9 cellular contexts compared by ENCODE assay signal in the genomic region with DNA sequence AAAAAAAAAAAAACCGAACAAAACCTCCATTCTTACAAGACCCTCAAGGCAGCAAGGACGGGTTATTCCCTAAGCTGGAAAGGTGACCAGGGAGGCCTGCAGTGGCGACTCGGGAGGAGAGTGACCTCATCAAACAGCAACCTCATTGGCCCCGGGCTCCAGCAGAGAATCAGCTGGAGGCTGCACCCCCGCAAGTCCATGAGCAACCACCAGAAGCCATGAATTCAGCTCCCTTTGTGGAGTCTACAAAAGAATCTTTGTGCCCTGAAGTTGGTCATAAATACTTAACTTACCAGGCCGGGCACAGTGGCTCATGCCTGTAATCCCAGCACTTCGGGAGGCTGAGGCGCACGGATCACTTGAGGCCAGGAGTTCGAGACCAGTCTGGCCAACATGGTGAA.
A peak's percentile ranks its signal among the peaks of the same experiment; 100 is the strongest.
DNase-seq lines count a peak whose midpoint lies in the region; ATAC-seq, FAIRE-seq and TF ChIP-seq lines count a peak whose summit lies in the region.
"Had no signal": no experiment of that assay in that cellular context is flagged by ENCODE, and none has a peak within 500 bp of the region (broad histone marks: within the 10 kb centered on the region; RNA-seq: fewer than 3 reads in every experiment).

No MANE protein-coding gene starts in this region.

- POLR2A ChIA-PET in AG04450 (lab: Yijun Ruan, JAX) (interaction anchor here (0.6 to 0.8 kb wide), 2 partner anchors 10 to 654 kb away, joined by 4 read pairs; no protein-coding TSS in a partner anchor), HEK293T (lab: Yijun Ruan, JAX) (interaction anchor here (0.6 to 0.9 kb wide), 2 partner anchors 9 to 292 kb away, joined by 3 read pairs; no protein-coding TSS in a partner anchor)

- H3K36me3 ChIP-seq in muscle layer of duodenum (ENCODE audit: control insufficient read depth in 1 of 2, insufficient read depth in 2 of 2, low read length in 2 of 2): peaks cover 5 to 12% of the 10 kb centered on the region in 2 donors
- no peaks in the 10 kb centered on the region for H3K36me3 ChIP-seq in small intestine (ENCODE audit: control insufficient read depth in 2 of 2, insufficient read depth in 2 of 2, low read length in 2 of 2)

- peak overlapping the region; percentile 94 for H3K27ac Mint-ChIP-seq in central memory CD8-positive, alpha-beta T cell (ENCODE audit: low read depth)

- H3K27me3 ChIP-seq in AG04450 (ENCODE audit: control insufficient read depth, insufficient read depth, low read length) (no peaks in the 10 kb centered on the region), muscle layer of duodenum (ENCODE audit: low read depth, low read length) (no peaks in the 10 kb centered on the region), small intestine (ENCODE audit: control insufficient read depth in 2 of 2, insufficient read depth in 2 of 2, low read length in 2 of 2) (no peaks in the 10 kb centered on the region)

- peak overlapping the region; percentile 91 for H3K27ac ChIP-seq in AG04450 (ENCODE audit: low read depth, low read length)
- H3K27ac ChIP-seq in muscle layer of duodenum (ENCODE audit: low read length): peak overlapping the region; percentile 39
- H3K27ac ChIP-seq in small intestine (ENCODE audit: low read depth in 1 of 2, low read length in 1 of 2): peak overlapping the region in 1 of 2 donors; percentile 62

- no peak overlapping the region for H3K4me3 Mint-ChIP-seq in central memory CD8-positive, alpha-beta T cell

- no peak for ATAC-seq in central memory CD8-positive, alpha-beta T cell (replicated peaks; ENCODE audit: extremely low read depth, poor library complexity, severe bottlenecking)
- no peak for ATAC-seq in HG03439 (IDR thresholded peaks at IDR 0.05; ENCODE audit: unreplicated experiment)
- ATAC-seq in HG03571 (IDR thresholded peaks at IDR 0.05; ENCODE audit: unreplicated experiment): no peak
- ATAC-seq in HG03139 (IDR thresholded peaks at IDR 0.05; ENCODE audit: unreplicated experiment): no peak

- no peaks in the 10 kb centered on the region for H3K9me3 Mint-ChIP-seq in central memory CD8-positive, alpha-beta T cell

- 77 to 79% (median 78%) methylated on average over 11 of the region's 11 CpGs for WGBS in small intestine, 3 donors

- no peak for FAIRE-seq in small intestine (lab: Jason Lieb, UNC)
- FAIRE-seq: bronchial epithelial cell had no signal

- peaks cover 13% of the 10 kb centered on the region for H3K27me3 Mint-ChIP-seq in central memory CD8-positive, alpha-beta T cell

- peaks cover 15% of the 10 kb centered on the region for H3K4me1 Mint-ChIP-seq in central memory CD8-positive, alpha-beta T cell

- no peak for TF ChIP-seq CTCF in AG04450 (IDR thresholded peaks at IDR 0.05; ENCODE audit: low read depth, low read length)

- peaks cover 12% of the 10 kb centered on the region for H3K36me3 Mint-ChIP-seq in central memory CD8-positive, alpha-beta T cell (ENCODE audit: insufficient read depth)

- CTCF ChIA-PET in AG04450 (lab: Charles Lee) (interaction anchor here (1.0 kb wide), 1 partner anchor 23 kb away, joined by 3 read pairs; no protein-coding TSS in a partner anchor), HEK293T (lab: Yijun Ruan, JAX) (interaction anchor here (0.6 to 1.7 kb wide), 3 partner anchors 162 to 292 kb away, joined by 3 to 4 read pairs (median 4); no protein-coding TSS in a partner anchor)

- H3K4me1 ChIP-seq in muscle layer of duodenum (ENCODE audit: control insufficient read depth in 1 of 2, insufficient read depth in 2 of 2, low read length in 2 of 2) (no peaks in the 10 kb centered on the region), small intestine (ENCODE audit: control insufficient read depth in 2 of 2, insufficient read depth in 1 of 2, low read depth in 1 of 2, low read length in 1 of 2) (peaks cover 0 to 2% of the 10 kb centered on the region in 2 donors)

- H3K9me3 ChIP-seq in AG04450 (ENCODE audit: control insufficient read depth, insufficient read depth, low read length): peaks cover 17% of the 10 kb centered on the region
- no peaks in the 10 kb centered on the region for H3K9me3 ChIP-seq in muscle layer of duodenum (ENCODE audit: control insufficient read depth in 1 of 2, low read length in 2 of 2)
- H3K9me3 ChIP-seq in small intestine (ENCODE audit: control insufficient read depth, low read depth): no peaks in the 10 kb centered on the region

- DNase-seq in AG04450 (ENCODE audit: low read depth, low spot score): no peak
- DNase-seq in HEK293T (ENCODE audit: extremely low spot score): peak; percentile 47
- no peak for DNase-seq in central memory CD8-positive, alpha-beta T cell (ENCODE audit: low spot score in 2 of 2)
- no peak for DNase-seq in small intestine

- no peak overlapping the region for H3K4me3 ChIP-seq in AG04450 (ENCODE audit: low read depth, low read length)
- no peak overlapping the region for H3K4me3 ChIP-seq in muscle layer of duodenum (ENCODE audit: low read depth in 1 of 2, low read length in 2 of 2)
- H3K4me3 ChIP-seq in small intestine (ENCODE audit: low read depth in 1 of 2, low read length in 2 of 2): no peak overlapping the region

TF ChIP-seq in HEK293T, 16 proteins besides CTCF, POLR2A, EP300 and RAD21:
- TF ChIP-seq, protein P1, sequence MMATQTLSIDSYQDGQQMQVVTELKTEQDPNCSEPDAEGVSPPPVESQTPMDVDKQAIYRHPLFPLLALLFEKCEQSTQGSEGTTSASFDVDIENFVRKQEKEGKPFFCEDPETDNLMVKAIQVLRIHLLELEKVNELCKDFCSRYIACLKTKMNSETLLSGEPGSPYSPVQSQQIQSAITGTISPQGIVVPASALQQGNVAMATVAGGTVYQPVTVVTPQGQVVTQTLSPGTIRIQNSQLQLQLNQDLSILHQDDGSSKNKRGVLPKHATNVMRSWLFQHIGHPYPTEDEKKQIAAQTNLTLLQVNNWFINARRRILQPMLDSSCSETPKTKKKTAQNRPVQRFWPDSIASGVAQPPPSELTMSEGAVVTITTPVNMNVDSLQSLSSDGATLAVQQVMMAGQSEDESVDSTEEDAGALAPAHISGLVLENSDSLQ (IDR thresholded peaks at IDR 0.05): no peak
- no peak for TF ChIP-seq CTBP1 (IDR thresholded peaks at IDR 0.05; ENCODE audit: borderline replicate concordance)
- no peak for TF ChIP-seq ELF4 (IDR thresholded peaks at IDR 0.05)
